Comparison of ENCODE assay signal across 36 cellular contexts in genomic region chr7:126801738-126802137, GRCh38.
"Had no signal": no experiment of that assay in that cellular context is flagged by ENCODE, and none has a peak within 500 bp of the region (broad histone marks: within the 10 kb centered on the region; RNA-seq: fewer than 3 reads in every experiment).

No MANE protein-coding gene starts in this region.

- H3K9me3 Mint-ChIP-seq: activated B cell treated with CpG ODN at 0.5 μM for 24 hours; activated CD4-positive, alpha-beta T cell treated with anti-CD3 and anti-CD28 coated beads, Interleukin-2, amount 10 ng/mL, durations not matched to agents 24 days and 14 days; activated naive CD4-positive, alpha-beta T cell treated with anti-CD3 and anti-CD28 coated beads, Interleukin-2, amount 10 ng/mL, durations not matched to agents 7 days and 5 days; activated naive CD4-positive, alpha-beta T cell treated with anti-CD3 and anti-CD28 coated beads, Interleukin-2, amount 50 U/mL, for 72 hours; activated naive CD8-positive, alpha-beta T cell treated with anti-CD3 and anti-CD28 coated beads, Interleukin-2, amount 10 ng/mL, durations not matched to agents 7 days and 5 days; activated T-helper 1 cell treated with anti-CD3 and anti-CD28 coated beads, Interleukin-12 subunit alpha, Interleukin-12 subunit beta, Interleukin-2, Interleukin-4 antibody, amounts not matched to agents 30 ng/mL and 10 ng/mL and 1 ng/mL, durations not matched to agents 14 hours and 24 hours and 36 hours; activated T-helper 2 cell treated with anti-CD3 and anti-CD28 coated beads, Interferon-gamma antibody, Interleukin-2, Interleukin-4, amounts not matched to agents 10 μg/mL and 5 μg/mL and 100 μg/mL, durations not matched to agents 14 hours and 24 hours and 36 hours; central memory CD8-positive, alpha-beta T cell; dendritic cell treated with granulocyte-macrophage colony-stimulating factor and Interleukin-4, amounts not matched to agents 40 ng/mL and 50 ng/mL, for 4 days; T-helper 2 cell treated with Interferon-gamma antibody and Interleukin-4, amounts not matched to agents 5 μg/mL and 100 μg/mL, for 36 hours had no signal

- H3K4me3 Mint-ChIP-seq: activated B cell treated with CpG ODN at 0.5 μM for 24 hours; activated CD4-positive, alpha-beta memory T cell treated with anti-CD3 and anti-CD28 coated beads for 36 hours; activated CD4-positive, alpha-beta T cell treated with anti-CD3 and anti-CD28 coated beads for 36 hours; activated CD4-positive, alpha-beta T cell treated with anti-CD3 and anti-CD28 coated beads, Interleukin-2, amount 10 ng/mL, durations not matched to agents 24 days and 14 days; activated CD8-positive, alpha-beta memory T cell treated with anti-CD3 and anti-CD28 coated beads, Interleukin-2, amount 10 ng/mL, durations not matched to agents 7 days and 5 days; activated CD8-positive, alpha-beta T cell treated with anti-CD3 and anti-CD28 coated beads, Interleukin-2, amount 10 ng/mL, durations not matched to agents 7 days and 5 days; activated naive CD4-positive, alpha-beta T cell treated with anti-CD3 and anti-CD28 coated beads, Interleukin-2, amount 10 ng/mL, durations not matched to agents 7 days and 5 days; activated naive CD8-positive, alpha-beta T cell treated with anti-CD3 and anti-CD28 coated beads, Interleukin-2, amount 10 ng/mL, durations not matched to agents 7 days and 5 days; activated T-helper 1 cell treated with anti-CD3 and anti-CD28 coated beads, Interleukin-12 subunit alpha, Interleukin-12 subunit beta, Interleukin-2, Interleukin-4 antibody, amounts not matched to agents 30 ng/mL and 10 ng/mL and 1 ng/mL, durations not matched to agents 14 hours and 24 hours and 36 hours; brain; central memory CD8-positive, alpha-beta T cell; dendritic cell treated with granulocyte-macrophage colony-stimulating factor and Interleukin-4, amounts not matched to agents 40 ng/mL and 50 ng/mL, for 4 days; endodermal cell; T-helper 17 cell; T-helper 2 cell treated with Interferon-gamma antibody and Interleukin-4, amounts not matched to agents 5 μg/mL and 100 μg/mL, for 36 hours had no signal

- H3K27ac Mint-ChIP-seq: activated B cell treated with CpG ODN at 0.5 μM for 24 hours; activated CD4-positive, alpha-beta memory T cell treated with anti-CD3 and anti-CD28 coated beads for 36 hours; activated CD4-positive, alpha-beta T cell treated with anti-CD3 and anti-CD28 coated beads for 36 hours; activated CD4-positive, alpha-beta T cell treated with anti-CD3 and anti-CD28 coated beads, Interleukin-2, amount 10 ng/mL, durations not matched to agents 24 days and 14 days; activated CD8-positive, alpha-beta memory T cell treated with anti-CD3 and anti-CD28 coated beads, Interleukin-2, amount 10 ng/mL, durations not matched to agents 7 days and 5 days; activated CD8-positive, alpha-beta T cell treated with anti-CD3 and anti-CD28 coated beads, Interleukin-2, amount 10 ng/mL, durations not matched to agents 7 days and 5 days; activated naive CD4-positive, alpha-beta T cell treated with anti-CD3 and anti-CD28 coated beads, Interleukin-2, amount 10 ng/mL, durations not matched to agents 7 days and 5 days; activated naive CD4-positive, alpha-beta T cell treated with anti-CD3 and anti-CD28 coated beads, Interleukin-2, amount 50 U/mL, for 72 hours; activated naive CD8-positive, alpha-beta T cell treated with anti-CD3 and anti-CD28 coated beads, Interleukin-2, amount 10 ng/mL, durations not matched to agents 7 days and 5 days; activated T-helper 1 cell treated with anti-CD3 and anti-CD28 coated beads, Interleukin-12 subunit alpha, Interleukin-12 subunit beta, Interleukin-2, Interleukin-4 antibody, amounts not matched to agents 30 ng/mL and 10 ng/mL and 1 ng/mL, durations not matched to agents 14 hours and 24 hours and 36 hours; activated T-helper 2 cell treated with anti-CD3 and anti-CD28 coated beads, Interferon-gamma antibody, Interleukin-2, Interleukin-4, amounts not matched to agents 10 μg/mL and 5 μg/mL and 100 μg/mL, durations not matched to agents 14 hours and 24 hours and 36 hours; brain; dendritic cell treated with granulocyte-macrophage colony-stimulating factor and Interleukin-4, amounts not matched to agents 40 ng/mL and 50 ng/mL, for 4 days; endodermal cell; T-helper 17 cell; T-helper 2 cell treated with Interferon-gamma antibody and Interleukin-4, amounts not matched to agents 5 μg/mL and 100 μg/mL, for 36 hours had no signal

- H3K4me1 Mint-ChIP-seq: activated B cell treated with CpG ODN at 0.5 μM for 24 hours; activated CD4-positive, alpha-beta T cell treated with anti-CD3 and anti-CD28 coated beads for 36 hours; activated CD4-positive, alpha-beta T cell treated with anti-CD3 and anti-CD28 coated beads, Interleukin-2, amount 10 ng/mL, durations not matched to agents 24 days and 14 days; activated CD8-positive, alpha-beta memory T cell treated with anti-CD3 and anti-CD28 coated beads, Interleukin-2, amount 10 ng/mL, durations not matched to agents 7 days and 5 days; activated naive CD4-positive, alpha-beta T cell treated with anti-CD3 and anti-CD28 coated beads, Interleukin-2, amount 10 ng/mL, durations not matched to agents 7 days and 5 days; activated naive CD8-positive, alpha-beta T cell treated with anti-CD3 and anti-CD28 coated beads, Interleukin-2, amount 10 ng/mL, durations not matched to agents 7 days and 5 days; brain; central memory CD8-positive, alpha-beta T cell; T-helper 17 cell had no signal

- H3K36me3 ChIP-seq: ascending aorta, esophagus muscularis mucosa, gastrocnemius medialis, heart left ventricle, WERI-Rb-1 had no signal

- H3K27ac ChIP-seq: ascending aorta, coronary artery, dorsolateral prefrontal cortex, esophagus muscularis mucosa, foreskin keratinocyte, gastrocnemius medialis, heart left ventricle, WERI-Rb-1 had no signal

- H3K4me3 ChIP-seq: ascending aorta, coronary artery, dorsolateral prefrontal cortex, esophagus muscularis mucosa, gastrocnemius medialis, heart left ventricle had no signal

- H3K4me1 ChIP-seq: ascending aorta, esophagus muscularis mucosa, foreskin keratinocyte, gastrocnemius medialis, heart left ventricle had no signal

- H3K36me3 Mint-ChIP-seq: activated CD4-positive, alpha-beta memory T cell treated with anti-CD3 and anti-CD28 coated beads for 36 hours; activated CD8-positive, alpha-beta memory T cell treated with anti-CD3 and anti-CD28 coated beads, Interleukin-2, amount 10 ng/mL, durations not matched to agents 7 days and 5 days; activated naive CD4-positive, alpha-beta T cell treated with anti-CD3 and anti-CD28 coated beads, Interleukin-2, amount 10 ng/mL, durations not matched to agents 7 days and 5 days; activated naive CD4-positive, alpha-beta T cell treated with anti-CD3 and anti-CD28 coated beads, Interleukin-2, amount 50 U/mL, for 72 hours; activated naive CD8-positive, alpha-beta T cell treated with anti-CD3 and anti-CD28 coated beads, Interleukin-2, amount 10 ng/mL, durations not matched to agents 7 days and 5 days; brain had no signal

- H3K27me3 Mint-ChIP-seq: activated CD4-positive, alpha-beta T cell treated with anti-CD3 and anti-CD28 coated beads, Interleukin-2, amount 10 ng/mL, durations not matched to agents 24 days and 14 days; activated CD8-positive, alpha-beta memory T cell treated with anti-CD3 and anti-CD28 coated beads, Interleukin-2, amount 10 ng/mL, durations not matched to agents 7 days and 5 days; activated naive CD4-positive, alpha-beta T cell treated with anti-CD3 and anti-CD28 coated beads, Interleukin-2, amount 10 ng/mL, durations not matched to agents 7 days and 5 days; activated naive CD8-positive, alpha-beta T cell treated with anti-CD3 and anti-CD28 coated beads, Interleukin-2, amount 10 ng/mL, durations not matched to agents 7 days and 5 days; brain; central memory CD8-positive, alpha-beta T cell had no signal

- FAIRE-seq: bronchial epithelial cell had no signal

- H3K27me3 ChIP-seq: ascending aorta, dorsolateral prefrontal cortex, gastrocnemius medialis had no signal

- H3K9me3 ChIP-seq: ascending aorta, gastrocnemius medialis had no signal

- DNase-seq: activated B cell treated with CpG ODN at 0.5 μM for 24 hours; activated CD4-positive, alpha-beta memory T cell treated with anti-CD3 and anti-CD28 coated beads for 36 hours; activated CD4-positive, alpha-beta T cell treated with anti-CD3 and anti-CD28 coated beads for 36 hours; activated CD4-positive, alpha-beta T cell treated with anti-CD3 and anti-CD28 coated beads, Interleukin-2, amount 10 ng/mL, durations not matched to agents 24 days and 14 days; activated CD8-positive, alpha-beta memory T cell treated with anti-CD3 and anti-CD28 coated beads, Interleukin-2, amount 10 ng/mL, durations not matched to agents 7 days and 5 days; activated CD8-positive, alpha-beta memory T cell treated with anti-CD3 and anti-CD28 coated beads, Interleukin-2, amount 50 U/mL, for 4 hours; activated CD8-positive, alpha-beta T cell treated with anti-CD3 and anti-CD28 coated beads, Interleukin-2, amount 10 ng/mL, durations not matched to agents 7 days and 5 days; activated effector memory CD4-positive, alpha-beta T cell treated with anti-CD3 and anti-CD28 coated beads, Interleukin-2, amount 50 U/mL, for 16 hours; activated naive CD4-positive, alpha-beta T cell; activated naive CD4-positive, alpha-beta T cell treated with anti-CD3 and anti-CD28 coated beads, Interleukin-2, amount 10 ng/mL, durations not matched to agents 7 days and 5 days; activated naive CD8-positive, alpha-beta T cell treated with anti-CD3 and anti-CD28 coated beads, Interleukin-2, amount 10 ng/mL, durations not matched to agents 7 days and 5 days; activated T-cell treated with anti-CD3 and anti-CD28 coated beads, Interleukin-2, amount 50 U/mL, for 1 hour; activated T-cell treated with anti-CD3 and anti-CD28 coated beads, Interleukin-2, amount 50 U/mL, for 48 hours; dorsolateral prefrontal cortex; effector memory CD4-positive, alpha-beta T cell; endodermal cell; erythroblast; foreskin keratinocyte; gastrocnemius medialis; glutamatergic neuron; heart left ventricle; T-helper 1 cell; T-helper 17 cell; T1000; WERI-Rb-1 had no signal
